Comparison of ENCODE assay signal across 26 cellular contexts in genomic region chr5:40124367-40124766, GRCh38.
DNase-seq lines count a peak whose midpoint lies in the region; ATAC-seq and FAIRE-seq lines count a peak whose summit lies in the region.
"Had no signal": no experiment of that assay in that cellular context is flagged by ENCODE, and none has a peak within 500 bp of the region (broad histone marks: within the 10 kb centered on the region; RNA-seq: fewer than 3 reads in every experiment).

No MANE protein-coding gene starts in this region.

- no peaks in the 10 kb centered on the region for H3K4me1 ChIP-seq in Karpas-422 (ENCODE audit: low read length)
- H3K4me1 ChIP-seq: prostate gland, stomach had no signal

- H4K20me1 ChIP-seq in Karpas-422 (ENCODE audit: insufficient read depth, low read depth, low read length): no peaks in the 10 kb centered on the region

- H3K4me3 ChIP-seq in Karpas-422 (ENCODE audit: low read length): no peak overlapping the region
- H3K4me3 ChIP-seq: coronary artery, prostate gland, skin epidermis, stomach had no signal

- no peaks in the 10 kb centered on the region for H3K36me3 ChIP-seq in Karpas-422 (ENCODE audit: insufficient read depth, low read length)
- H3K36me3 ChIP-seq: brain microvascular endothelial cell, prostate gland, stomach had no signal

- ATAC-seq in HG03342 (IDR thresholded peaks at IDR 0.05; ENCODE audit: unreplicated experiment) (no peak), HG02588 (IDR thresholded peaks at IDR 0.05; ENCODE audit: unreplicated experiment) (no peak)
- ATAC-seq: activated naive CD4-positive, alpha-beta T cell treated with anti-CD3 and anti-CD28 coated beads, Interleukin-2, amount 50 U/mL, for 72 hours; activated T-cell treated with anti-CD3 and anti-CD28 coated beads, Interleukin-2, amount 50 U/mL, for 4 hours; Panc1 had no signal

- no peak overlapping the region for H3K4me2 ChIP-seq in Karpas-422 (ENCODE audit: low read depth, low read length, poor library complexity, severe bottlenecking)
- H3K4me2 ChIP-seq: KMS-11 had no signal

- no peak overlapping the region for H3K27ac ChIP-seq in Karpas-422 (ENCODE audit: low read length)
- H3K27ac ChIP-seq: brain microvascular endothelial cell, coronary artery, HL-60, KMS-11, prostate gland, skin epidermis, stomach had no signal

- peak; percentile 79 for FAIRE-seq in G401.6 (lab: Jason Lieb, UNC)

- no peak overlapping the region for H2AFZ ChIP-seq in Karpas-422 (ENCODE audit: low read length)

- H3K9me3 ChIP-seq in Karpas-422 (ENCODE audit: low read length): no peaks in the 10 kb centered on the region
- H3K9me3 ChIP-seq: prostate gland had no signal

- no peaks in the 10 kb centered on the region for H3K79me2 ChIP-seq in Karpas-422 (ENCODE audit: low read length)

- peak; percentile 53 for DNase-seq in Karpas-422
- DNase-seq in RPMI8226: peak; percentile 31
- peak; percentile 10 for DNase-seq in glomerular visceral epithelial cell (ENCODE audit: extremely low spot score)
- DNase-seq in activated naive CD4-positive, alpha-beta T cell (lab: John Stamatoyannopoulos, UW): no peak
- DNase-seq in kidney glomerular epithelial cell (lab: John Stamatoyannopoulos, UW): no peak
- DNase-seq: activated CD4-positive, CD25-positive, alpha-beta regulatory T cell treated with anti-CD3 and anti-CD28 coated beads, Interleukin-2, amount 50 U/mL, for 72 hours; activated T-cell treated with anti-CD3 and anti-CD28 coated beads, Interleukin-2, amount 50 U/mL, for 4 hours; brain microvascular endothelial cell; foreskin fibroblast; midbrain; NCI-H1417 treated with DMSO at 0.1 percent for 48 hours; NCI-H2171; NCI-H774; stimulated activated CD4-positive, alpha-beta T cell treated with anti-CD3 and anti-CD28 coated beads, Interleukin-4, amount 100 ng/mL, for 1 hour; stomach; trophoblast cell had no signal

- H3K9ac ChIP-seq in Karpas-422 (ENCODE audit: low read length): no peak overlapping the region
- H3K9ac ChIP-seq: KMS-11 had no signal

- no peaks in the 10 kb centered on the region for H3K9me2 ChIP-seq in Karpas-422 (replicated peaks; ENCODE audit: insufficient read depth, low read length)

- H3K27me3 ChIP-seq in Karpas-422 (ENCODE audit: low read length): no peaks in the 10 kb centered on the region
- H3K27me3 ChIP-seq: brain microvascular endothelial cell, stomach had no signal

Comparison
In these comparisons a context has a peak if more than half of its experiments do, and no peak if none do; other contexts are left out.
1. DNase-seq: peak in Karpas-422 (single experiment), RPMI8226 (single experiment) and glomerular visceral epithelial cell (single experiment); none in activated naive CD4-positive, alpha-beta T cell (0 of 4) and kidney glomerular epithelial cell (single experiment).